Comparison of ENCODE assay signal across 1 cellular context in the genomic region with DNA sequence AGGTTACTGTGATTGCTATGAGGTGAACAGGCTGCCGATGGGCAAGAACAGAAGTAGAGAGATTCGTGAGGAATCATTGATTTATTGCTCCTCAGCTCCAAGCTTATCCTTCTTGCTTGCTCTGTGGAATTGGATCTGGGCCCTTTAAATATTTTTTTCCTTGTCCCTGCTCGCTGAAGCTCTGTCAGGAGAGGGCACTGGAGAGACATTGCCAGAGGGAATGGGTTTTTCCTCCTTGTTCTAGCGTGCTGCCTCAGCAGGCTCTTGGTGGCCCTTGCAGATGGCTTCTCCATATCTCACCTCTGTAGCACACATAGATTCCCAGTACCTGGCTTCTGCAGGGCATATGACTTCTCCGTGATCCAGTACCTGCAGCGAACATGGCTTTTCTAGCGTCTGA.
A peak's percentile ranks its signal among the peaks of the same experiment; 100 is the strongest.
TF ChIP-seq lines count a peak whose summit lies in the region.

No MANE protein-coding gene starts in this region.

TF ChIP-seq in GM23338, 12 proteins besides CTCF, POLR2A, EP300 and RAD21 (continued from another document):
- TF ChIP-seq, protein P1, sequence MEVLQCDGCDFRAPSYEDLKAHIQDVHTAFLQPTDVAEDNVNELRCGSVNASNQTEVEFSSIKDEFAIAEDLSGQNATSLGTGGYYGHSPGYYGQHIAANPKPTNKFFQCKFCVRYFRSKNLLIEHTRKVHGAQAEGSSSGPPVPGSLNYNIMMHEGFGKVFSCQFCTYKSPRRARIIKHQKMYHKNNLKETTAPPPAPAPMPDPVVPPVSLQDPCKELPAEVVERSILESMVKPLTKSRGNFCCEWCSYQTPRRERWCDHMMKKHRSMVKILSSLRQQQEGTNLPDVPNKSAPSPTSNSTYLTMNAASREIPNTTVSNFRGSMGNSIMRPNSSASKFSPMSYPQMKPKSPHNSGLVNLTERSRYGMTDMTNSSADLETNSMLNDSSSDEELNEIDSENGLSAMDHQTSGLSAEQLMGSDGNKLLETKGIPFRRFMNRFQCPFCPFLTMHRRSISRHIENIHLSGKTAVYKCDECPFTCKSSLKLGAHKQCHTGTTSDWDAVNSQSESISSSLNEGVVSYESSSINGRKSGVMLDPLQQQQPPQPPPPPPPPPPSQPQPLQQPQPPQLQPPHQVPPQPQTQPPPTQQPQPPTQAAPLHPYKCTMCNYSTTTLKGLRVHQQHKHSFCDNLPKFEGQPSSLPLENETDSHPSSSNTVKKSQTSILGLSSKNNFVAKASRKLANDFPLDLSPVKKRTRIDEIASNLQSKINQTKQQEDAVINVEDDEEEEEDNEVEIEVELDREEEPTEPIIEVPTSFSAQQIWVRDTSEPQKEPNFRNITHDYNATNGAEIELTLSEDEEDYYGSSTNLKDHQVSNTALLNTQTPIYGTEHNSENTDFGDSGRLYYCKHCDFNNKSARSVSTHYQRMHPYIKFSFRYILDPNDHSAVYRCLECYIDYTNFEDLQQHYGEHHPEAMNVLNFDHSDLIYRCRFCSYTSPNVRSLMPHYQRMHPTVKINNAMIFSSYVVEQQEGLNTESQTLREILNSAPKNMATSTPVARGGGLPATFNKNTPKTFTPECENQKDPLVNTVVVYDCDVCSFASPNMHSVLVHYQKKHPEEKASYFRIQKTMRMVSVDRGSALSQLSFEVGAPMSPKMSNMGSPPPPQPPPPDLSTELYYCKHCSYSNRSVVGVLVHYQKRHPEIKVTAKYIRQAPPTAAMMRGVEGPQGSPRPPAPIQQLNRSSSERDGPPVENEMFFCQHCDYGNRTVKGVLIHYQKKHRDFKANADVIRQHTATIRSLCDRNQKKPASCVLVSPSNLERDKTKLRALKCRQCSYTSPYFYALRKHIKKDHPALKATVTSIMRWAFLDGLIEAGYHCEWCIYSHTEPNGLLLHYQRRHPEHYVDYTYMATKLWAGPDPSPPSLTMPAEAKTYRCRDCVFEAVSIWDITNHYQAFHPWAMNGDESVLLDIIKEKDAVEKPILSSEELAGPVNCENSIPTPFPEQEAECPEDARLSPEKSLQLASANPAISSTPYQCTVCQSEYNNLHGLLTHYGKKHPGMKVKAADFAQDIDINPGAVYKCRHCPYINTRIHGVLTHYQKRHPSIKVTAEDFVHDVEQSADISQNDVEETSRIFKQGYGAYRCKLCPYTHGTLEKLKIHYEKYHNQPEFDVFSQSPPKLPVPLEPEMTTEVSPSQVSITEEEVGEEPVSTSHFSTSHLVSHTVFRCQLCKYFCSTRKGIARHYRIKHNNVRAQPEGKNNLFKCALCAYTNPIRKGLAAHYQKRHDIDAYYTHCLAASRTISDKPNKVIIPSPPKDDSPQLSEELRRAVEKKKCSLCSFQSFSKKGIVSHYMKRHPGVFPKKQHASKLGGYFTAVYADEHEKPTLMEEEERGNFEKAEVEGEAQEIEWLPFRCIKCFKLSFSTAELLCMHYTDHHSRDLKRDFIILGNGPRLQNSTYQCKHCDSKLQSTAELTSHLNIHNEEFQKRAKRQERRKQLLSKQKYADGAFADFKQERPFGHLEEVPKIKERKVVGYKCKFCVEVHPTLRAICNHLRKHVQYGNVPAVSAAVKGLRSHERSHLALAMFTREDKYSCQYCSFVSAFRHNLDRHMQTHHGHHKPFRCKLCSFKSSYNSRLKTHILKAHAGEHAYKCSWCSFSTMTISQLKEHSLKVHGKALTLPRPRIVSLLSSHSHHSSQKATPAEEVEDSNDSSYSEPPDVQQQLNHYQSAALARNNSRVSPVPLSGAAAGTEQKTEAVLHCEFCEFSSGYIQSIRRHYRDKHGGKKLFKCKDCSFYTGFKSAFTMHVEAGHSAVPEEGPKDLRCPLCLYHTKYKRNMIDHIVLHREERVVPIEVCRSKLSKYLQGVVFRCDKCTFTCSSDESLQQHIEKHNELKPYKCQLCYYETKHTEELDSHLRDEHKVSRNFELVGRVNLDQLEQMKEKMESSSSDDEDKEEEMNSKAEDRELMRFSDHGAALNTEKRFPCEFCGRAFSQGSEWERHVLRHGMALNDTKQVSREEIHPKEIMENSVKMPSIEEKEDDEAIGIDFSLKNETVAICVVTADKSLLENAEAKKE (CRISPR knock-in tag; IDR thresholded peaks at IDR 0.05) = 0 out of 2 replicates have a peak, but pooled peaks have one; percentile 17
